ENCODE assay signal across 1 cellular context in genomic region chr9:129557192-129558036, GRCh38.
TF ChIP-seq lines count a peak whose summit lies in the region.

No MANE protein-coding gene starts in this region.

TF ChIP-seq in HepG2, 621 proteins besides CTCF, POLR2A, EP300 and RAD21 (continued from another document and continues in another):
- no peak for TF ChIP-seq ZNF318 (CRISPR knock-in tag; IDR thresholded peaks at IDR 0.05)
- no peak for TF ChIP-seq NFYC (CRISPR knock-in tag; IDR thresholded peaks at IDR 0.05)
- peak; percentile 100 for TF ChIP-seq HIC2 (CRISPR knock-in tag; IDR thresholded peaks at IDR 0.05; ENCODE audit: low read depth)
- TF ChIP-seq DMTF1 (CRISPR knock-in tag; IDR thresholded peaks at IDR 0.05): no peak
- TF ChIP-seq ZNF768 (CRISPR knock-in tag; IDR thresholded peaks at IDR 0.05): no peak; the same call in 1 of the 2 replicates
- TF ChIP-seq ZBTB34 (CRISPR knock-in tag; IDR thresholded peaks at IDR 0.05): peak; percentile 95
- no peak; the same call in 1 of the 2 replicates for TF ChIP-seq GMEB2 (CRISPR knock-in tag; IDR thresholded peaks at IDR 0.05; ENCODE audit: low read depth)
- no peak for TF ChIP-seq NBN (conservative IDR thresholded peaks at IDR 0.05)
- peak; percentile 53 for TF ChIP-seq ZNF567 (CRISPR knock-in tag; IDR thresholded peaks at IDR 0.05; ENCODE audit: borderline replicate concordance)
- TF ChIP-seq ZNF382 (CRISPR knock-in tag; IDR thresholded peaks at IDR 0.05; ENCODE audit: borderline replicate concordance): no peak
- peak; percentile 99 for TF ChIP-seq NCOA2 (CRISPR knock-in tag; IDR thresholded peaks at IDR 0.05)
- TF ChIP-seq FOXO1 (CRISPR knock-in tag; IDR thresholded peaks at IDR 0.05): peak; percentile 94
- TF ChIP-seq SUZ12 (IDR thresholded peaks at IDR 0.05; ENCODE audit: low read depth, low read length): no peak
- no peak for TF ChIP-seq ZNF780A (CRISPR knock-in tag; IDR thresholded peaks at IDR 0.05)
- TF ChIP-seq THAP11 (CRISPR knock-in tag; IDR thresholded peaks at IDR 0.05): peak; percentile 78
- peak; percentile 81; the same call in 1 of the 2 replicates for TF ChIP-seq ZSCAN31 (CRISPR knock-in tag; IDR thresholded peaks at IDR 0.05; ENCODE audit: low read depth)
- TF ChIP-seq ZNF670 (CRISPR knock-in tag; IDR thresholded peaks at IDR 0.05; ENCODE audit: borderline replicate concordance): peak; percentile 77
- TF ChIP-seq ZNF782 (CRISPR knock-in tag; IDR thresholded peaks at IDR 0.05; ENCODE audit: borderline replicate concordance): no peak
- no peak for TF ChIP-seq ZNF253 (CRISPR knock-in tag; IDR thresholded peaks at IDR 0.05; ENCODE audit: borderline replicate concordance)
- peak; percentile 90 for TF ChIP-seq BCL6 (CRISPR knock-in tag; IDR thresholded peaks at IDR 0.05)
- no peak for TF ChIP-seq ZNF616 (CRISPR knock-in tag; IDR thresholded peaks at IDR 0.05; ENCODE audit: low read depth)
- peak; percentile 95 for TF ChIP-seq ELF3 (CRISPR knock-in tag; IDR thresholded peaks at IDR 0.05)
- TF ChIP-seq ZNF24 (IDR thresholded peaks at IDR 0.05): no peak
- TF ChIP-seq ZNF121 (CRISPR knock-in tag; IDR thresholded peaks at IDR 0.05): 0 out of 2 replicates have a peak, but pooled peaks have one; percentile 34
- TF ChIP-seq YEATS4 (CRISPR knock-in tag; IDR thresholded peaks at IDR 0.05; ENCODE audit: borderline replicate concordance): peak; percentile 74; the same call in 1 of the 2 replicates
- no peak for TF ChIP-seq RFX1 (IDR thresholded peaks at IDR 0.05)
- TF ChIP-seq ZIK1 (CRISPR knock-in tag; IDR thresholded peaks at IDR 0.05; ENCODE audit: borderline replicate concordance, low read depth): peak; percentile 64; the same call in 1 of the 2 replicates
- no peak for TF ChIP-seq ZNF784 (CRISPR knock-in tag; IDR thresholded peaks at IDR 0.05; ENCODE audit: borderline replicate concordance)
- TF ChIP-seq FOXO4 (CRISPR knock-in tag; conservative IDR thresholded peaks at IDR 0.05): no peak
- TF ChIP-seq ZNF331 (CRISPR knock-in tag; IDR thresholded peaks at IDR 0.05): peak; percentile 91
- no peak for TF ChIP-seq RNF2 (conservative IDR thresholded peaks at IDR 0.05; ENCODE audit: low read depth)
- TF ChIP-seq DNMT1 (CRISPR knock-in tag; IDR thresholded peaks at IDR 0.05): peak; percentile 49; the same call in 1 of the 2 replicates
- TF ChIP-seq KLF12 (CRISPR knock-in tag; IDR thresholded peaks at IDR 0.05; ENCODE audit: borderline replicate concordance): peak; percentile 85
- peak; percentile 96 for TF ChIP-seq HDAC1 (CRISPR knock-in tag; IDR thresholded peaks at IDR 0.05)
- no peak for TF ChIP-seq ZNF230 (CRISPR knock-in tag; IDR thresholded peaks at IDR 0.05)
- peak; percentile 25; the same call in 1 of the 2 replicates for TF ChIP-seq ZNF501 (CRISPR knock-in tag; IDR thresholded peaks at IDR 0.05)
- peak; percentile 85 for TF ChIP-seq ELF4 (CRISPR knock-in tag; IDR thresholded peaks at IDR 0.05; ENCODE audit: borderline replicate concordance)
- peak; percentile 86 for TF ChIP-seq ZNF770 (CRISPR knock-in tag; IDR thresholded peaks at IDR 0.05)
- TF ChIP-seq ZNF260 (CRISPR knock-in tag; IDR thresholded peaks at IDR 0.05; ENCODE audit: borderline replicate concordance, low read depth): no peak
- TF ChIP-seq ZNF329 (CRISPR knock-in tag; IDR thresholded peaks at IDR 0.05; ENCODE audit: low read depth): peak; percentile 75; the same call in 1 of the 2 replicates
- TF ChIP-seq ZBTB3 (CRISPR knock-in tag; IDR thresholded peaks at IDR 0.05; ENCODE audit: borderline replicate concordance, low read depth): 0 out of 2 replicates have a peak, but pooled peaks have one; percentile 34
- no peak for TF ChIP-seq SP2 (CRISPR knock-in tag; IDR thresholded peaks at IDR 0.05)
